In genomic region chr1:23527889-23528244, GRCh38 we compare ENCODE assay signal across 7 cellular contexts. TPM values are rescaled to one million over a fixed set of nuclear protein-coding genes. Genes with fewer than 3 reads are reported as not detected.
A peak's percentile ranks its signal among the peaks of the same experiment; 100 is the strongest.
DNase-seq lines count a peak whose midpoint lies in the region; TF ChIP-seq lines count a peak whose summit lies in the region.
"Not testable (repeated sequence)": the region's sequence is repeated elsewhere in the genome, so short reads cannot be mapped to it uniquely, and the experiment has no call there.

No MANE protein-coding gene starts in this region.

- peaks cover 60% of the 10 kb centered on the region for H3K4me1 Mint-ChIP-seq in activated naive CD4-positive, alpha-beta T cell treated with anti-CD3 and anti-CD28 coated beads for 36 hours (ENCODE audit: low read depth)

- H2AFZ ChIP-seq in Loucy (ENCODE audit: low read length) = not testable (repeated sequence)

- not testable (repeated sequence) for DNase-seq in GM12864 (ENCODE audit: low read depth); spleen
- DNase-seq in T-helper 9 cell = peak; percentile 9
- peak; percentile 42 for DNase-seq in activated naive CD4-positive, alpha-beta T cell treated with anti-CD3 and anti-CD28 coated beads for 36 hours

- not testable (repeated sequence) for H3K9me2 ChIP-seq in Loucy (replicated peaks; ENCODE audit: low read depth, low read length)

- H3K27me3 ChIP-seq in Loucy (ENCODE audit: insufficient read depth, low read length, poor library complexity, severe bottlenecking); esophagus (ENCODE audit: control insufficient read depth in 1 of 2, insufficient read depth in 2 of 2, low read length in 2 of 2); mucosa of rectum (ENCODE audit: control insufficient read depth in 2 of 2, insufficient read depth in 2 of 2, low read length in 2 of 2): not testable (repeated sequence)
- H3K27me3 ChIP-seq in spleen (replicated peaks in 1 of 7) = peaks cover 0 to 31% (median 0%) of the 10 kb centered on the region in 7 donors

- peaks cover 26% of the 10 kb centered on the region for H4K20me1 ChIP-seq in Loucy (ENCODE audit: insufficient read depth, low read length, poor library complexity, severe bottlenecking)

- peaks cover 69% of the 10 kb centered on the region for H3K79me2 ChIP-seq in Loucy (ENCODE audit: insufficient read depth, low read length)

- peak overlapping the region; percentile 98 for H3K9ac ChIP-seq in Loucy (ENCODE audit: low read depth, low read length, poor library complexity, severe bottlenecking)
- H3K9ac ChIP-seq in mucosa of rectum (ENCODE audit: low read depth in 1 of 2, low read length in 2 of 2) = peak overlapping the region; percentile 2 to 54

- not testable (repeated sequence) for H3K9me3 ChIP-seq in Loucy (ENCODE audit: insufficient read depth, low read depth, low read length); esophagus (ENCODE audit: control insufficient read depth in 2 of 2, insufficient read depth in 1 of 2, low read depth in 1 of 2, low read length in 1 of 2); mucosa of rectum (ENCODE audit: control insufficient read depth in 2 of 2, low read length in 2 of 2); spleen

- H3K27me3 Mint-ChIP-seq in activated naive CD4-positive, alpha-beta T cell treated with anti-CD3 and anti-CD28 coated beads for 36 hours (ENCODE audit: low read depth) = not testable (repeated sequence)

- H3K36me3 ChIP-seq in Loucy (ENCODE audit: insufficient read depth, low read length); esophagus (ENCODE audit: control insufficient read depth in 2 of 2, insufficient read depth in 2 of 2, low read length in 1 of 2); mucosa of rectum (ENCODE audit: control insufficient read depth in 2 of 2, insufficient read depth in 2 of 2, low read length in 2 of 2); spleen: not testable (repeated sequence)

- CTCF ChIA-PET in activated naive CD4-positive, alpha-beta T cell treated with anti-CD3 and anti-CD28 coated beads for 36 hours (lab: Charles Lee) = interaction anchor here (0.9 to 11.9 kb wide), 6 partner anchors 10 to 110 kb away, joined by 3 to 143 read pairs (median 18); no protein-coding TSS in a partner anchor

- H3K4me3 Mint-ChIP-seq in activated naive CD4-positive, alpha-beta T cell treated with anti-CD3 and anti-CD28 coated beads for 36 hours = peak overlapping the region; percentile 91

- H3F3A ChIP-seq in Loucy (ENCODE audit: low read depth) = peaks cover 24% of the 10 kb centered on the region

- intact Hi-C loops in activated naive CD4-positive, alpha-beta T cell treated with anti-CD3 and anti-CD28 coated beads for 36 hours (cut with micrococcal nuclease); spleen (cut with DNase I; ENCODE audit: low total_unique reads): not testable (repeated sequence)

- WGBS in esophagus, 2 donors = 46 to 54% methylated on average over 6 of the region's 6 CpGs
- WGBS in spleen, 5 donors = 43 to 63% (median 57%) methylated on average over 6 of the region's 6 CpGs

- H3K27ac ChIP-seq in esophagus (ENCODE audit: low read depth in 2 of 2, low read length in 1 of 2) (peak overlapping the region; percentile 87 to 91), mucosa of rectum (ENCODE audit: low read depth in 2 of 2, low read length in 2 of 2) (peak overlapping the region; percentile 97), spleen (peak overlapping the region; percentile 27 to 92 (median 83))

- not testable (repeated sequence) for TF ChIP-seq POLR2A in spleen (IDR thresholded peaks at IDR 0.05)

- not testable (repeated sequence) for H3K27ac Mint-ChIP-seq in activated naive CD4-positive, alpha-beta T cell treated with anti-CD3 and anti-CD28 coated beads for 36 hours

- H3K4me3 ChIP-seq in GM12864 (ENCODE audit: low read depth, low read length); esophagus (ENCODE audit: low read depth in 1 of 2, low read length in 2 of 2): not testable (repeated sequence)
- H3K4me3 ChIP-seq in Loucy (ENCODE audit: low read length, poor library complexity, severe bottlenecking) = peak overlapping the region; percentile 93
- H3K4me3 ChIP-seq in mucosa of rectum (ENCODE audit: low read length in 2 of 2) = peak overlapping the region; percentile 53 to 76
- H3K4me3 ChIP-seq in spleen = peak overlapping the region in 4 of 8 donors; percentile 20 to 84 (median 38)

- H3K4me1 ChIP-seq in Loucy (ENCODE audit: insufficient read depth, low read length, poor library complexity, severe bottlenecking) (peaks cover 76% of the 10 kb centered on the region), esophagus (ENCODE audit: control insufficient read depth in 2 of 2, insufficient read depth in 2 of 2, low read length in 1 of 2) (peaks cover 2 to 31% of the 10 kb centered on the region in 2 donors), mucosa of rectum (ENCODE audit: control insufficient read depth in 2 of 2, insufficient read depth in 2 of 2, low read length in 2 of 2) (peaks cover 80 to 85% of the 10 kb centered on the region in 2 donors), spleen (peaks cover 35 to 100% (median 87%) of the 10 kb centered on the region in 6 donors)

- not testable (repeated sequence) for H3K9me3 Mint-ChIP-seq in activated naive CD4-positive, alpha-beta T cell treated with anti-CD3 and anti-CD28 coated beads for 36 hours

- TF ChIP-seq CTCF in GM12864 (IDR thresholded peaks at IDR 0.05; ENCODE audit: low read depth, low read length, missing control alignments) (peak; percentile 21), Loucy (conservative IDR thresholded peaks at IDR 0.05; ENCODE audit: low read length) (peak; percentile 56), spleen (IDR thresholded peaks at IDR 0.05 in 8 of 11, conservative IDR thresholded peaks at IDR 0.05 in 3 of 11) (peak in 1 of 11 experiments; percentile 11)

- H3K36me3 Mint-ChIP-seq in activated naive CD4-positive, alpha-beta T cell treated with anti-CD3 and anti-CD28 coated beads for 36 hours (ENCODE audit: low read depth) = peaks cover 40% of the 10 kb centered on the region

- H3K4me2 ChIP-seq in Loucy (ENCODE audit: low read depth, low read length, poor library complexity, severe bottlenecking) = peak overlapping the region; percentile 95

RNA-seq across cellular contexts. Expression of gene E2F2, which starts 3.2 kb away (rescaled TPM):
- 10 to 100 TPM; 31.3 to 33.8 TPM for total RNA-seq in activated naive CD4-positive, alpha-beta T cell treated with anti-CD3 and anti-CD28 coated beads for 36 hours
- polyA plus RNA-seq in esophagus (1 to 10 TPM; 5.4 to 7.4 TPM), spleen (1 to 10 TPM in 2 of 3 donors, under 1 TPM in 1; 0.89 to 2.3 (median 1.5) TPM)
- total RNA-seq in spleen = 10 to 100 TPM in 2 of 7 donors, 1 to 10 TPM in 5; 3.4 to 18.9 (median 8.4) TPM

RNA-seq across cellular contexts. Expression of gene ID3, which starts 31.4 kb away (rescaled TPM):
- total RNA-seq in activated naive CD4-positive, alpha-beta T cell treated with anti-CD3 and anti-CD28 coated beads for 36 hours = 10 to 100 TPM; 69.5 to 74.6 TPM
- polyA plus RNA-seq in esophagus = 10 to 100 TPM; 24.4 to 44.2 TPM
- total RNA-seq in spleen = 100 to 1,000 TPM in 1 of 7 donors, 10 to 100 TPM in 6; 49.5 to 122 (median 65.4) TPM
- 100 to 1,000 TPM in 2 of 3 donors, 10 to 100 TPM in 1; 59.8 to 118 (median 109) TPM for polyA plus RNA-seq in spleen

RNA-seq across cellular contexts. Expression of gene ASAP3, which starts 43.9 kb away (rescaled TPM):
- 1 to 10 TPM in 1 of 2 experiments, under 1 TPM in 1; 0.76 to 1.3 TPM for total RNA-seq in activated naive CD4-positive, alpha-beta T cell treated with anti-CD3 and anti-CD28 coated beads for 36 hours
- polyA plus RNA-seq in esophagus = 10 to 100 TPM; 32.0 to 32.8 TPM
- total RNA-seq in spleen = 10 to 100 TPM in 4 of 7 donors, 1 to 10 TPM in 3; 7.7 to 13.8 (median 10.5) TPM
- polyA plus RNA-seq in spleen = 1 to 10 TPM; 2.9 to 7.4 (median 3.0) TPM
